1 cellular context compared by ENCODE assay signal in genomic region chr16:20878682-20879147, GRCh38.
A peak's percentile ranks its signal among the peaks of the same experiment; 100 is the strongest.
TF ChIP-seq lines count a peak whose summit lies in the region.

No MANE protein-coding gene starts in this region.

TF ChIP-seq in HepG2, 621 proteins besides CTCF, POLR2A, EP300 and RAD21 (continued from another document and continues in another):
- TF ChIP-seq ZNF800 (CRISPR knock-in tag; IDR thresholded peaks at IDR 0.05): no peak
- TF ChIP-seq ZBTB49 (CRISPR knock-in tag; IDR thresholded peaks at IDR 0.05; ENCODE audit: borderline replicate concordance): no peak
- no peak for TF ChIP-seq U2AF2 (IDR thresholded peaks at IDR 0.05; ENCODE audit: low read depth, low read length)
- TF ChIP-seq ONECUT2 (CRISPR knock-in tag; IDR thresholded peaks at IDR 0.05): no peak
- peak; percentile 11; the same call in 1 of the 2 replicates for TF ChIP-seq TFDP2 (CRISPR knock-in tag; IDR thresholded peaks at IDR 0.05)
- no peak for TF ChIP-seq RORA (CRISPR knock-in tag; IDR thresholded peaks at IDR 0.05)
- no peak for TF ChIP-seq DMAP1 (CRISPR knock-in tag; IDR thresholded peaks at IDR 0.05)
- TF ChIP-seq ATF1 (CRISPR knock-in tag; IDR thresholded peaks at IDR 0.05): 0 out of 2 replicates have a peak, but pooled peaks have one; percentile 59
- no peak for TF ChIP-seq MTA3 (CRISPR knock-in tag; IDR thresholded peaks at IDR 0.05)
- TF ChIP-seq ZNF724P (CRISPR knock-in tag; IDR thresholded peaks at IDR 0.05; ENCODE audit: borderline replicate concordance): no peak
- no peak for TF ChIP-seq ZNF788 (CRISPR knock-in tag; IDR thresholded peaks at IDR 0.05; ENCODE audit: borderline replicate concordance)
- no peak for TF ChIP-seq ZBTB42 (CRISPR knock-in tag; IDR thresholded peaks at IDR 0.05)
- TF ChIP-seq, protein P1, sequence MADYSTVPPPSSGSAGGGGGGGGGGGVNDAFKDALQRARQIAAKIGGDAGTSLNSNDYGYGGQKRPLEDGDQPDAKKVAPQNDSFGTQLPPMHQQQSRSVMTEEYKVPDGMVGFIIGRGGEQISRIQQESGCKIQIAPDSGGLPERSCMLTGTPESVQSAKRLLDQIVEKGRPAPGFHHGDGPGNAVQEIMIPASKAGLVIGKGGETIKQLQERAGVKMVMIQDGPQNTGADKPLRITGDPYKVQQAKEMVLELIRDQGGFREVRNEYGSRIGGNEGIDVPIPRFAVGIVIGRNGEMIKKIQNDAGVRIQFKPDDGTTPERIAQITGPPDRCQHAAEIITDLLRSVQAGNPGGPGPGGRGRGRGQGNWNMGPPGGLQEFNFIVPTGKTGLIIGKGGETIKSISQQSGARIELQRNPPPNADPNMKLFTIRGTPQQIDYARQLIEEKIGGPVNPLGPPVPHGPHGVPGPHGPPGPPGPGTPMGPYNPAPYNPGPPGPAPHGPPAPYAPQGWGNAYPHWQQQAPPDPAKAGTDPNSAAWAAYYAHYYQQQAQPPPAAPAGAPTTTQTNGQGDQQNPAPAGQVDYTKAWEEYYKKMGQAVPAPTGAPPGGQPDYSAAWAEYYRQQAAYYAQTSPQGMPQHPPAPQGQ (CRISPR knock-in tag; IDR thresholded peaks at IDR 0.05; ENCODE audit: borderline replicate concordance): no peak
- TF ChIP-seq, protein P2, sequence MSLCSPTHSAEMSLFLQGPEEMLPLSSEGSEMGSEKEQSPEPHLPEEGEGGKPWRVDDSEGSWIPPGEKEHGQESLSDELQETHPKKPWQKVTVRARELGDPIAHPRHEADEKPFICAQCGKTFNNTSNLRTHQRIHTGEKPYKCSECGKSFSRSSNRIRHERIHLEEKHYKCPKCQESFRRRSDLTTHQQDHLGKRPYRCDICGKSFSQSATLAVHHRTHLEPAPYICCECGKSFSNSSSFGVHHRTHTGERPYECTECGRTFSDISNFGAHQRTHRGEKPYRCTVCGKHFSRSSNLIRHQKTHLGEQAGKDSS (CRISPR knock-in tag; IDR thresholded peaks at IDR 0.05; ENCODE audit: borderline replicate concordance, low read depth): peak; percentile 67; the same call in 1 of the 2 replicates
- TF ChIP-seq, protein P3, sequence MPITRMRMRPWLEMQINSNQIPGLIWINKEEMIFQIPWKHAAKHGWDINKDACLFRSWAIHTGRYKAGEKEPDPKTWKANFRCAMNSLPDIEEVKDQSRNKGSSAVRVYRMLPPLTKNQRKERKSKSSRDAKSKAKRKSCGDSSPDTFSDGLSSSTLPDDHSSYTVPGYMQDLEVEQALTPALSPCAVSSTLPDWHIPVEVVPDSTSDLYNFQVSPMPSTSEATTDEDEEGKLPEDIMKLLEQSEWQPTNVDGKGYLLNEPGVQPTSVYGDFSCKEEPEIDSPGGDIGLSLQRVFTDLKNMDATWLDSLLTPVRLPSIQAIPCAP (CRISPR knock-in tag; IDR thresholded peaks at IDR 0.05; ENCODE audit: low read depth): no peak
- no peak for TF ChIP-seq HNRNPK (IDR thresholded peaks at IDR 0.05; ENCODE audit: low read depth, low read length, poor library complexity, severe bottlenecking)
- TF ChIP-seq, protein P4, sequence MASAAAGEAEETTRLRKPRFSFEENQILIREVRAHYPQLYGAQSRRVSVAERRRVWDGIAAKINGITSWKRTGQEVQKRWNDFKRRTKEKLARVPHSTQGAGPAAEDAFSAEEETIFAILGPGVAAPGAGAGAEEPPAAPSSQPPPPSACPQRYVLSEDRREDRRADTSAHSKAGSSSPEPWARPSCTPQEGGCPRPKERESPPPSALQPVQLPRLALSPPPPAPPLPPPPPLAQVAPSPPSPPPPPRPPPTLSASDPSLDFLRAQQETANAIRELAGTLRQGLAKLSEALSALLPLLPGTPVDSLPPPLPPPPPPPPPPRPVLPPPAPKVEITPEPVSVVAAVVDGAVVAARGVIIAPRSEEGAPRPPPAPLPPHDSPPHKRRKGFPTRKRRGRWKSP (CRISPR knock-in tag; IDR thresholded peaks at IDR 0.05): no peak
- no peak for TF ChIP-seq ZNF142 (CRISPR knock-in tag; IDR thresholded peaks at IDR 0.05)
- TF ChIP-seq PBX2 (CRISPR knock-in tag; IDR thresholded peaks at IDR 0.05): no peak
- TF ChIP-seq MYC (CRISPR knock-in tag; IDR thresholded peaks at IDR 0.05; ENCODE audit: borderline replicate concordance): peak; percentile 28; the same call in 1 of the 2 replicates
- TF ChIP-seq ZNF274 (CRISPR knock-in tag; IDR thresholded peaks at IDR 0.05): no peak
- TF ChIP-seq ZNF619 (CRISPR knock-in tag; IDR thresholded peaks at IDR 0.05): no peak
- no peak for TF ChIP-seq ZNF776 (CRISPR knock-in tag; IDR thresholded peaks at IDR 0.05)
- TF ChIP-seq ZBTB39 (CRISPR knock-in tag; IDR thresholded peaks at IDR 0.05): no peak; the same call in 1 of the 2 replicates
- no peak for TF ChIP-seq ZNF317 (CRISPR knock-in tag; IDR thresholded peaks at IDR 0.05)
- TF ChIP-seq, protein P5, sequence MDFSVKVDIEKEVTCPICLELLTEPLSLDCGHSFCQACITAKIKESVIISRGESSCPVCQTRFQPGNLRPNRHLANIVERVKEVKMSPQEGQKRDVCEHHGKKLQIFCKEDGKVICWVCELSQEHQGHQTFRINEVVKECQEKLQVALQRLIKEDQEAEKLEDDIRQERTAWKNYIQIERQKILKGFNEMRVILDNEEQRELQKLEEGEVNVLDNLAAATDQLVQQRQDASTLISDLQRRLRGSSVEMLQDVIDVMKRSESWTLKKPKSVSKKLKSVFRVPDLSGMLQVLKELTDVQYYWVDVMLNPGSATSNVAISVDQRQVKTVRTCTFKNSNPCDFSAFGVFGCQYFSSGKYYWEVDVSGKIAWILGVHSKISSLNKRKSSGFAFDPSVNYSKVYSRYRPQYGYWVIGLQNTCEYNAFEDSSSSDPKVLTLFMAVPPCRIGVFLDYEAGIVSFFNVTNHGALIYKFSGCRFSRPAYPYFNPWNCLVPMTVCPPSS (IDR thresholded peaks at IDR 0.05): no peak
- TF ChIP-seq, protein P6, sequence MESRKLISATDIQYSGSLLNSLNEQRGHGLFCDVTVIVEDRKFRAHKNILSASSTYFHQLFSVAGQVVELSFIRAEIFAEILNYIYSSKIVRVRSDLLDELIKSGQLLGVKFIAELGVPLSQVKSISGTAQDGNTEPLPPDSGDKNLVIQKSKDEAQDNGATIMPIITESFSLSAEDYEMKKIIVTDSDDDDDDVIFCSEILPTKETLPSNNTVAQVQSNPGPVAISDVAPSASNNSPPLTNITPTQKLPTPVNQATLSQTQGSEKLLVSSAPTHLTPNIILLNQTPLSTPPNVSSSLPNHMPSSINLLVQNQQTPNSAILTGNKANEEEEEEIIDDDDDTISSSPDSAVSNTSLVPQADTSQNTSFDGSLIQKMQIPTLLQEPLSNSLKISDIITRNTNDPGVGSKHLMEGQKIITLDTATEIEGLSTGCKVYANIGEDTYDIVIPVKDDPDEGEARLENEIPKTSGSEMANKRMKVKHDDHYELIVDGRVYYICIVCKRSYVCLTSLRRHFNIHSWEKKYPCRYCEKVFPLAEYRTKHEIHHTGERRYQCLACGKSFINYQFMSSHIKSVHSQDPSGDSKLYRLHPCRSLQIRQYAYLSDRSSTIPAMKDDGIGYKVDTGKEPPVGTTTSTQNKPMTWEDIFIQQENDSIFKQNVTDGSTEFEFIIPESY (CRISPR knock-in tag; IDR thresholded peaks at IDR 0.05): no peak
- no peak for TF ChIP-seq ZNF562 (CRISPR knock-in tag; IDR thresholded peaks at IDR 0.05; ENCODE audit: borderline replicate concordance)
- TF ChIP-seq SAFB2 (CRISPR knock-in tag; IDR thresholded peaks at IDR 0.05; ENCODE audit: borderline replicate concordance, low read depth): no peak
- TF ChIP-seq ZNF329 (CRISPR knock-in tag; IDR thresholded peaks at IDR 0.05; ENCODE audit: low read depth): no peak
